ENCODE assay signal across 17 cellular contexts in the genomic region with DNA sequence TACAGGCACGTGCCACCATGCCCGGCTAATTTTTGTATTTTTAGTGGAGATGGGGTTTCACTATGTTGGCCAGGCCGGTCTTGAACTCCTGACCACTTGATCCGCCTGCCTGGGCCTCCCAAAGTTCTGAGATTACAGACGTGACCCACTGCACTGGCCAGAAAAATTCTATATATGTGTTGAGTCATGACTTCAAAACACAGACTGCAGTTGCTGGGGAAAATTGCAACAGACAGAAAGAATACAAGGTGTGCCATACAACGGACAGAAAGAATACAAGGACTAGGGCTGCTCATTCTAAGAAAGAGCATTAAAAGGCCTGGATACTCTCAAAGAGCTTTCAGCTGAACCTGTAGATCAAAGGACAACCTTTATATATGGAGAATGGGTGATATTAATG.
DNase-seq lines count a peak whose midpoint lies in the region; ATAC-seq, FAIRE-seq and TF ChIP-seq lines count a peak whose summit lies in the region.
"Had no signal": no experiment of that assay in that cellular context is flagged by ENCODE, and none has a peak within 500 bp of the region (broad histone marks: within the 10 kb centered on the region; RNA-seq: fewer than 3 reads in every experiment).

No MANE protein-coding gene starts in this region.

- POLR2A ChIA-PET in A549 (lab: Yijun Ruan, JAX): no interaction called here
- POLR2A ChIA-PET in K562 (lab: Yijun Ruan, JAX): interaction anchor here (1.0 to 1.3 kb wide), 2 partner anchors 10 to 13 kb away, joined by 3 to 4 read pairs; no protein-coding TSS in a partner anchor

- ATAC-seq in A549: no peak
- ATAC-seq in K562: no peak
- ATAC-seq in GM21526 (IDR thresholded peaks at IDR 0.05; ENCODE audit: low FRiP score, unreplicated experiment): no peak

- in situ Hi-C loops in K562 (cut with MboI): no loop called here

- no peak overlapping the region for H3K9ac ChIP-seq in K562 (ENCODE audit: insufficient read depth in 1 of 2, low read depth in 2 of 2, low read length in 2 of 2)

- intact Hi-C loops in K562 (cut with micrococcal nuclease): loop anchor here (5.0 kb wide), 2 partner anchors 60 to 110 kb away; a partner anchor contains a TSS

- no peaks in the 10 kb centered on the region for H3K27me3 ChIP-seq in K562 (ENCODE audit: control insufficient read depth in 2 of 2, insufficient read depth in 2 of 2, low read length in 2 of 2)
- H3K27me3 ChIP-seq: BE2C had no signal

- H3K4me2 ChIP-seq in A549 (no peak overlapping the region), K562 (ENCODE audit: insufficient read depth, low read length) (peak overlapping the region; percentile 40; the same call in 1 of the 2 replicates)

- TF ChIP-seq CTCF in A549 (IDR thresholded peaks at IDR 0.05): no peak
- TF ChIP-seq CTCF in K562 (IDR thresholded peaks at IDR 0.05 in 2 of 3, conservative IDR thresholded peaks at IDR 0.05 in 1 of 3; ENCODE audit: insufficient read depth in 2 of 3, low read depth in 1 of 3, low read length in 3 of 3): no peak

- WGBS in A549 (ENCODE audit: missing lambda C conversion rate): 74% methylated on average over 6 of the region's 6 CpGs
- 36% methylated on average over 6 of the region's 6 CpGs for WGBS in K562 (ENCODE audit: insufficient coverage, low coverage, missing lambda C conversion rate)

- DNase-seq in A549 (ENCODE audit: low read depth in 1 of 2, low spot score in 1 of 2) (no peak), OCI-M1 (lab: John Stamatoyannopoulos, UW) (peak; percentile 50), K562 (ENCODE audit: extremely low read depth in 1 of 4, low spot score in 3 of 4) (no peak), iris pigment epithelial cell (ENCODE audit: low read depth) (peak; percentile 64), SW 1271 (lab: John Stamatoyannopoulos, UW) (no peak)
- DNase-seq in activated CD8-positive, alpha-beta memory T cell treated with anti-CD3 and anti-CD28 coated beads, Interleukin-2, amount 50 U/mL, for 48 hours: no peak
- DNase-seq: BE2C; CD4-positive, alpha-beta memory T cell; DMS79 treated with DMSO at 0.1 percent for 48 hours; EL had no signal

- TF ChIP-seq RAD21 in A549 (conservative IDR thresholded peaks at IDR 0.05 in 1 of 2, IDR thresholded peaks at IDR 0.05 in 1 of 2) (no peak), K562 (CRISPR knock-in tag; conservative IDR thresholded peaks at IDR 0.05 in 1 of 2, IDR thresholded peaks at IDR 0.05 in 1 of 2) (no peak)

- no peak overlapping the region for H3K4me3 ChIP-seq in A549
- H3K4me3 ChIP-seq in K562: no peak overlapping the region
- H3K4me3 ChIP-seq: HAP-1 had no signal

- H3K79me2 ChIP-seq in K562 (ENCODE audit: control insufficient read depth, insufficient read depth, low read length): no peaks in the 10 kb centered on the region

- TF ChIP-seq EP300 in A549 (IDR thresholded peaks at IDR 0.05) (no peak), K562 (IDR thresholded peaks at IDR 0.05; ENCODE audit: low read length) (no peak)

- H4K20me1 ChIP-seq in K562 (replicated peaks; ENCODE audit: control insufficient read depth, insufficient read depth, low read length): no peaks in the 10 kb centered on the region

- H3K9me1 ChIP-seq in K562 (ENCODE audit: control insufficient read depth, insufficient read depth, low read length): no peaks in the 10 kb centered on the region

- H3K9me3 ChIP-seq in A549 (no peaks in the 10 kb centered on the region), K562 (replicated peaks; ENCODE audit: control insufficient read depth, insufficient read depth, low read depth, low read length) (no peaks in the 10 kb centered on the region)
- H3K9me3 ChIP-seq: BE2C, HAP-1 had no signal

- no peaks in the 10 kb centered on the region for H3K36me3 ChIP-seq in K562 (ENCODE audit: control insufficient read depth, insufficient read depth, low read length)
- H3K36me3 ChIP-seq: BE2C, HAP-1 had no signal

- BruUV-seq in K562 (replicated peaks; lab: Mats Ljungman, UMichigan): no TSS peak

- CTCF ChIA-PET in A549 (lab: Yijun Ruan, JAX) (interaction anchor here (0.9 to 2.7 kb wide), 6 partner anchors 10 to 357 kb away, joined by 3 to 21 read pairs (median 8); no protein-coding TSS in a partner anchor), K562 (lab: Yijun Ruan, JAX; ENCODE audit: low intra/inter-chr PET ratio) (interaction anchor here (0.6 kb wide), 1 partner anchor 130 kb away, joined by 3 read pairs; no protein-coding TSS in a partner anchor)

- peak overlapping the region; percentile 71 to 90; a peak in 4 of 6 replicates for H3K27ac ChIP-seq in A549
- no peak overlapping the region for H3K27ac ChIP-seq in K562 (ENCODE audit: extremely low read depth, low read depth, low read length)
- H3K27ac ChIP-seq: C4-2B had no signal

- TF ChIP-seq POLR2A in A549 (IDR thresholded peaks at IDR 0.05; ENCODE audit: low read length): no peak
- TF ChIP-seq POLR2A in K562 (conservative IDR thresholded peaks at IDR 0.05): no peak

- FAIRE-seq in A549 (lab: Jason Lieb, UNC) (no peak), K562 (lab: Jason Lieb, UNC) (no peak)
- FAIRE-seq: A204.1, G401.6, GM12891, H1 had no signal

- peak overlapping the region; percentile 43 for H2AFZ ChIP-seq in K562 (ENCODE audit: low read depth, low read length)

- H3K4me1 ChIP-seq in A549 (peaks cover 51% of the 10 kb centered on the region), K562 (replicated peaks in 1 of 2; ENCODE audit: control insufficient read depth in 2 of 2, insufficient read depth in 2 of 2, low read length in 2 of 2) (peaks cover 0 to 35% of the 10 kb centered on the region in 2 experiments; a peak in 3 of 5 replicates)
- H3K4me1 ChIP-seq: BE2C had no signal

TF ChIP-seq in A549, 52 proteins besides CTCF, POLR2A, EP300 and RAD21:
- TF ChIP-seq HOXB5 (CRISPR knock-in tag; IDR thresholded peaks at IDR 0.05) (no peak), NPAS2 (CRISPR knock-in tag; IDR thresholded peaks at IDR 0.05; ENCODE audit: borderline replicate concordance) (no peak), ZFP36 (IDR thresholded peaks at IDR 0.05; ENCODE audit: borderline replicate concordance, partially characterized antibody) (no peak), CBX8 (IDR thresholded peaks at IDR 0.05) (no peak), JUNB (IDR thresholded peaks at IDR 0.05) (no peak), TP53 (CRISPR knock-in tag; IDR thresholded peaks at IDR 0.05) (no peak), GATA3 (IDR thresholded peaks at IDR 0.05; ENCODE audit: borderline replicate concordance) (no peak)

TF ChIP-seq in K562, 482 proteins besides CTCF, POLR2A, EP300 and RAD21:
- TF ChIP-seq RFX5 (IDR thresholded peaks at IDR 0.05; ENCODE audit: low read depth, low read length) (no peak), FUS (optimal IDR thresholded peaks at IDR 0.05; ENCODE audit: low read depth, low read length) (no peak), RB1 (IDR thresholded peaks at IDR 0.05; ENCODE audit: low read depth) (no peak), ADNP (tag; IDR thresholded peaks at IDR 0.05) (peak; percentile 35; the same call in 1 of the 2 replicates), NFRKB (IDR thresholded peaks at IDR 0.05; ENCODE audit: low read depth) (no peak)

Comparison
In these comparisons a context has a peak if more than half of its experiments do, and no peak if none do; other contexts are left out.
1. DNase-seq: peak in OCI-M1 (single experiment) and iris pigment epithelial cell (single experiment); none in A549 (0 of 2), K562 (0 of 4), SW 1271 (0 of 2) and activated CD8-positive, alpha-beta memory T cell treated with anti-CD3 and anti-CD28 coated beads, Interleukin-2, amount 50 U/mL, for 48 hours (single experiment).